In genomic region chr16:88489163-88489721, GRCh38 we compare ENCODE assay signal across 1 cellular context.
TF ChIP-seq lines count a peak whose summit lies in the region.

No MANE protein-coding gene starts in this region.

TF ChIP-seq in HepG2, 621 proteins besides CTCF, POLR2A, EP300 and RAD21 (continued from another document):
- TF ChIP-seq PBX3 (CRISPR knock-in tag; IDR thresholded peaks at IDR 0.05; ENCODE audit: borderline replicate concordance) (no peak), RARA (CRISPR knock-in tag; IDR thresholded peaks at IDR 0.05) (no peak), ZNF225 (CRISPR knock-in tag; IDR thresholded peaks at IDR 0.05) (0 out of 2 replicates have a peak, but pooled peaks have one; percentile 43), POLR2AphosphoS5 (IDR thresholded peaks at IDR 0.05; ENCODE audit: low read depth, low read length) (no peak), ARNT2 (CRISPR knock-in tag; IDR thresholded peaks at IDR 0.05; ENCODE audit: low read depth) (0 out of 2 replicates have a peak, but pooled peaks have one; percentile 42), MAX (IDR thresholded peaks at IDR 0.05) (no peak), ZBTB26 (CRISPR knock-in tag; IDR thresholded peaks at IDR 0.05; ENCODE audit: borderline replicate concordance) (peak; percentile 13; the same call in 1 of the 2 replicates), MLLT10 (CRISPR knock-in tag; IDR thresholded peaks at IDR 0.05) (no peak), HNRNPL (IDR thresholded peaks at IDR 0.05; ENCODE audit: low read depth, low read length) (peak; percentile 41; the same call in 1 of the 2 replicates), MED8 (CRISPR knock-in tag; IDR thresholded peaks at IDR 0.05; ENCODE audit: insufficient replicate concordance) (peak; percentile 31), AGO2 (optimal IDR thresholded peaks at IDR 0.05; ENCODE audit: low read depth, low read length) (peak; percentile 80), ZNF737 (CRISPR knock-in tag; IDR thresholded peaks at IDR 0.05; ENCODE audit: borderline replicate concordance) (no peak), ZBTB4 (CRISPR knock-in tag; IDR thresholded peaks at IDR 0.05; ENCODE audit: borderline replicate concordance) (0 out of 2 replicates have a peak, but pooled peaks have one; percentile 26), MEIS1 (CRISPR knock-in tag; IDR thresholded peaks at IDR 0.05; ENCODE audit: borderline replicate concordance) (0 out of 2 replicates have a peak, but pooled peaks have one; percentile 15), ZNF138 (CRISPR knock-in tag; IDR thresholded peaks at IDR 0.05; ENCODE audit: low read depth) (0 out of 2 replicates have a peak, but pooled peaks have one; percentile 20), ZFX (CRISPR knock-in tag; IDR thresholded peaks at IDR 0.05; ENCODE audit: low read depth) (peak; percentile 52), DR1 (CRISPR knock-in tag; IDR thresholded peaks at IDR 0.05) (peak; percentile 45; the same call in 1 of the 2 replicates), ZNF101 (CRISPR knock-in tag; IDR thresholded peaks at IDR 0.05; ENCODE audit: borderline replicate concordance, low read depth) (0 out of 2 replicates have a peak, but pooled peaks have one; percentile 75), HOXA9 (CRISPR knock-in tag; IDR thresholded peaks at IDR 0.05; ENCODE audit: borderline replicate concordance) (no peak), ZNF576 (CRISPR knock-in tag; IDR thresholded peaks at IDR 0.05) (no peak), ZNF777 (CRISPR knock-in tag; IDR thresholded peaks at IDR 0.05) (no peak), IRF9 (CRISPR knock-in tag; IDR thresholded peaks at IDR 0.05; ENCODE audit: borderline replicate concordance) (0 out of 2 replicates have a peak, but pooled peaks have one; percentile 4), ATAD3A (CRISPR knock-in tag; IDR thresholded peaks at IDR 0.05) (no peak), SAFB2 (CRISPR knock-in tag; IDR thresholded peaks at IDR 0.05; ENCODE audit: borderline replicate concordance, low read depth) (0 out of 2 replicates have a peak, but pooled peaks have one; percentile 36), ZBTB33 (CRISPR knock-in tag; IDR thresholded peaks at IDR 0.05) (peak; percentile 65; the same call in 1 of the 2 replicates), ZMAT3 (CRISPR knock-in tag; conservative IDR thresholded peaks at IDR 0.05) (no peak), ZNF782 (CRISPR knock-in tag; IDR thresholded peaks at IDR 0.05; ENCODE audit: borderline replicate concordance) (peak; percentile 73; the same call in 1 of the 2 replicates), KLF13 (CRISPR knock-in tag; IDR thresholded peaks at IDR 0.05) (0 out of 2 replicates have a peak, but pooled peaks have one; percentile 20), ZFY (CRISPR knock-in tag; IDR thresholded peaks at IDR 0.05) (peak; percentile 3; the same call in 1 of the 2 replicates), ATF7-NPFF (CRISPR knock-in tag; IDR thresholded peaks at IDR 0.05; ENCODE audit: low read depth) (peak; percentile 62; the same call in 1 of the 2 replicates), ZNF180 (CRISPR knock-in tag; IDR thresholded peaks at IDR 0.05; ENCODE audit: borderline replicate concordance, low read depth) (no peak), ZNF891 (CRISPR knock-in tag; IDR thresholded peaks at IDR 0.05) (0 out of 2 replicates have a peak, but pooled peaks have one; percentile 70), ZNF710 (CRISPR knock-in tag; IDR thresholded peaks at IDR 0.05; ENCODE audit: borderline replicate concordance) (0 out of 2 replicates have a peak, but pooled peaks have one; percentile 3), HES4 (CRISPR knock-in tag; IDR thresholded peaks at IDR 0.05; ENCODE audit: borderline replicate concordance) (peak; percentile 64; the same call in 1 of the 2 replicates), HIC2 (CRISPR knock-in tag; IDR thresholded peaks at IDR 0.05; ENCODE audit: low read depth) (0 out of 2 replicates have a peak, but pooled peaks have one; percentile 39), ZNF260 (CRISPR knock-in tag; IDR thresholded peaks at IDR 0.05; ENCODE audit: borderline replicate concordance, low read depth) (0 out of 2 replicates have a peak, but pooled peaks have one; percentile 47), MTA1 (CRISPR knock-in tag; IDR thresholded peaks at IDR 0.05; ENCODE audit: borderline replicate concordance) (peak; percentile 56; the same call in 1 of the 2 replicates), MAZ (IDR thresholded peaks at IDR 0.05; ENCODE audit: borderline replicate concordance, low read depth, low read length) (no peak), MAZ (CRISPR knock-in tag; IDR thresholded peaks at IDR 0.05; ENCODE audit: low read depth) (0 out of 2 replicates have a peak, but pooled peaks have one; percentile 14), ZNF761 (CRISPR knock-in tag; conservative IDR thresholded peaks at IDR 0.05) (no peak), ZNF563 (CRISPR knock-in tag; IDR thresholded peaks at IDR 0.05) (0 out of 2 replicates have a peak, but pooled peaks have one; percentile 48), ZNF883 (CRISPR knock-in tag; IDR thresholded peaks at IDR 0.05; ENCODE audit: not compliant biosample characterization) (no peak), GATAD2A (CRISPR knock-in tag; IDR thresholded peaks at IDR 0.05) (no peak), NRL (CRISPR knock-in tag; IDR thresholded peaks at IDR 0.05; ENCODE audit: borderline replicate concordance) (peak; percentile 23; the same call in 1 of the 2 replicates), ZMYM3 (CRISPR knock-in tag; IDR thresholded peaks at IDR 0.05) (0 out of 2 replicates have a peak, but pooled peaks have one; percentile 4), ZNF839 (CRISPR knock-in tag; IDR thresholded peaks at IDR 0.05; ENCODE audit: borderline replicate concordance) (0 out of 2 replicates have a peak, but pooled peaks have one; percentile 19), ZBTB38 (CRISPR knock-in tag; IDR thresholded peaks at IDR 0.05) (peak; percentile 84), ZNF530 (CRISPR knock-in tag; IDR thresholded peaks at IDR 0.05; ENCODE audit: low read depth) (no peak), EED (CRISPR knock-in tag; IDR thresholded peaks at IDR 0.05) (0 out of 2 replicates have a peak, but pooled peaks have one; percentile 27)
